7 cellular contexts compared by ENCODE assay signal in genomic region chr9:127130661-127131538, GRCh38. TPM values are rescaled to one million over a fixed set of nuclear protein-coding genes. Genes with fewer than 3 reads are reported as not detected.
DNase-seq lines count a peak whose midpoint lies in the region; ATAC-seq, FAIRE-seq and TF ChIP-seq lines count a peak whose summit lies in the region.

No MANE protein-coding gene starts in this region.

- POLR2A ChIA-PET in K562 (lab: Yijun Ruan, JAX): interaction anchor here (0.9 to 1.8 kb wide), 6 partner anchors 11 to 34 kb away, joined by 3 to 6 read pairs (median 3); no protein-coding TSS in a partner anchor

- ATAC-seq in K562: no peak
- peak; percentile 51 for ATAC-seq in left lobe of liver
- ATAC-seq in GM18502 (IDR thresholded peaks at IDR 0.05; ENCODE audit: poor library complexity, unreplicated experiment): no peak

- TF ChIP-seq CTCF in K562 (IDR thresholded peaks at IDR 0.05 in 2 of 3, conservative IDR thresholded peaks at IDR 0.05 in 1 of 3; ENCODE audit: insufficient read depth in 2 of 3, low read depth in 1 of 3, low read length in 3 of 3) (no peak), transverse colon (IDR thresholded peaks at IDR 0.05) (no peak)

- DNase-seq in NCI-H1092 treated with DMSO at 0.1 percent for 48 hours (lab: John Stamatoyannopoulos, UW): peak; percentile 71
- DNase-seq in K562 (ENCODE audit: extremely low read depth in 1 of 4, low spot score in 3 of 4): no peak
- no peak for DNase-seq in left lobe of liver (ENCODE audit: low spot score)
- DNase-seq in transverse colon: peak; percentile 44
- DNase-seq in NCI-H1105 (lab: John Stamatoyannopoulos, UW): no peak
- DNase-seq in activated CD8-positive, alpha-beta memory T cell treated with anti-CD3 and anti-CD28 coated beads, Interleukin-2, amount 50 U/mL, for 4 hours: no peak

- intact Hi-C loops in K562 (cut with micrococcal nuclease): no loop called here
- intact Hi-C loops in transverse colon (cut with DNase I; ENCODE audit: low total_unique reads): loop anchor here (5.0 kb wide), 1 partner anchor 56 kb away; no protein-coding TSS in a partner anchor

- BruUV-seq in K562 (replicated peaks; lab: Mats Ljungman, UMichigan): no TSS peak

- in situ Hi-C loops in K562 (cut with MboI) (no loop called here), transverse colon (cut with MboI; ENCODE audit: low pct_ligation_motif_present in 1 of 4, low pct_unique_long_range_greater_than_20kb in 1 of 4, low sequenced_read_pairs in 3 of 4) (no loop called here)

- no peak for FAIRE-seq in K562 (lab: Jason Lieb, UNC)

- no peaks in the 10 kb centered on the region for H3K9me1 ChIP-seq in K562 (ENCODE audit: control insufficient read depth, insufficient read depth, low read length)

- 0 out of 2 replicates have a peak, but pooled peaks cover 3% of the 10 kb centered on the region for H4K20me1 ChIP-seq in K562 (replicated peaks; ENCODE audit: control insufficient read depth, insufficient read depth, low read length)

- no peaks in the 10 kb centered on the region for H3K79me2 ChIP-seq in K562 (ENCODE audit: control insufficient read depth, insufficient read depth, low read length)

- no peak overlapping the region for H2AFZ ChIP-seq in K562 (ENCODE audit: low read depth, low read length)

- H3K36me3 ChIP-seq in K562 (ENCODE audit: control insufficient read depth, insufficient read depth, low read length): no peaks in the 10 kb centered on the region
- H3K36me3 ChIP-seq in transverse colon: no peaks in the 10 kb centered on the region

- H3K4me3 ChIP-seq in K562 (no peak overlapping the region), transverse colon (no peak overlapping the region)

- TF ChIP-seq POLR2A in K562 (conservative IDR thresholded peaks at IDR 0.05): no peak
- TF ChIP-seq POLR2A in transverse colon (IDR thresholded peaks at IDR 0.05): no peak

- H3K9me3 ChIP-seq in K562 (replicated peaks; ENCODE audit: control insufficient read depth, insufficient read depth, low read depth, low read length): no peaks in the 10 kb centered on the region
- no peaks in the 10 kb centered on the region for H3K9me3 ChIP-seq in transverse colon

- no peak for TF ChIP-seq EP300 in K562 (IDR thresholded peaks at IDR 0.05; ENCODE audit: low read length)
- no peak for TF ChIP-seq EP300 in transverse colon (IDR thresholded peaks at IDR 0.05; ENCODE audit: low read depth)

- no peak for TF ChIP-seq RAD21 in K562 (CRISPR knock-in tag; conservative IDR thresholded peaks at IDR 0.05 in 1 of 2, IDR thresholded peaks at IDR 0.05 in 1 of 2)

- H3K27ac ChIP-seq in K562 (ENCODE audit: extremely low read depth, low read depth, low read length) (no peak overlapping the region), transverse colon (peak overlapping the region; percentile 80 to 85 (median 82))

- H3K4me1 ChIP-seq in K562 (replicated peaks in 1 of 2; ENCODE audit: control insufficient read depth in 2 of 2, insufficient read depth in 2 of 2, low read length in 2 of 2) (peaks cover 9 to 21% of the 10 kb centered on the region in 2 experiments), transverse colon (peaks cover 7 to 45% (median 20%) of the 10 kb centered on the region in 4 donors)

- H3K27me3 ChIP-seq in K562 (ENCODE audit: control insufficient read depth in 2 of 2, insufficient read depth in 2 of 2, low read length in 2 of 2): peaks cover 11 to 37% of the 10 kb centered on the region in 2 experiments; a peak in 3 of 5 replicates
- no peaks in the 10 kb centered on the region for H3K27me3 ChIP-seq in transverse colon

- H3K9ac ChIP-seq in K562 (ENCODE audit: insufficient read depth in 1 of 2, low read depth in 2 of 2, low read length in 2 of 2): no peak overlapping the region

- CTCF ChIA-PET in K562 (lab: Yijun Ruan, JAX; ENCODE audit: low intra/inter-chr PET ratio): no interaction called here

- H3K4me2 ChIP-seq in K562 (ENCODE audit: insufficient read depth, low read length): no peak overlapping the region; the same call in 1 of the 2 replicates

- 45% methylated on average over 10 of the region's 10 CpGs for WGBS in K562 (ENCODE audit: insufficient coverage, low coverage, missing lambda C conversion rate)
- WGBS in transverse colon (ENCODE audit: low coverage in 1 of 2), 2 donors: 71 to 82% methylated on average over 5 to 10 of the region's 10 CpGs

RNA-seq across cellular contexts. Expression of gene ANGPTL2, which starts 8.5 kb away (rescaled TPM):
- not detected in 2 replicates for total RNA-seq in K562 (2011; cell fraction: chromatin; rRNA removed; ENCODE audit: low replicate concordance)
- total RNA-seq in K562 (2011; cell fraction: nucleolus; rRNA removed): not detected in 2 replicates
- not detected in 2 replicates for total RNA-seq in K562 (2011; cell fraction: nucleoplasm; rRNA removed)
- total RNA-seq in K562 (2014; rRNA removed) (not detected in 2 replicates), K562 (2014; rRNA removed; fragmentation: Illumina TruSeq; extraction: Trizol) (not detected in 2 replicates), K562 (2015; rRNA removed; fragmentation: Illumina TruSeq; extraction: Trizol) (not detected in 2 replicates), K562 (2021) (not detected in 2 replicates), left lobe of liver (2.8 TPM), transverse colon (10 to 100 TPM; 11.0 to 30.8 (median 13.1) TPM)
- polyA plus RNA-seq in K562 (2011; rRNA removed) (not detected in 2 replicates), K562 (2014; fragmentation: Illumina TruSeq; extraction: Trizol) (not detected in 2 replicates), K562 (2014; fragmentation: Nextera tagmentation; extraction: Ambion mirVana) (not detected), K562 (2014; rRNA removed) (not detected in 2 replicates)
- 0.01 TPM in 1 of 2 replicates, not detected in the other for polyA plus RNA-seq in K562 (2011; cell fraction: cytosol; rRNA removed)
- polyA plus RNA-seq in K562 (2011; cell fraction: nucleus; rRNA removed): not detected in 2 replicates
- polyA plus RNA-seq in K562 (2012): 0.03 TPM in 1 of 2 replicates, not detected in the other
- polyA minus RNA-seq in K562 (2011; rRNA and poly(A)+ RNA removed): not detected in 2 replicates
- not detected in 2 replicates for polyA minus RNA-seq in K562 (2011; cell fraction: cytosol; rRNA and poly(A)+ RNA removed)
- polyA minus RNA-seq in K562 (2011; cell fraction: nucleus; rRNA and poly(A)+ RNA removed): not detected in 2 replicates

Comparison
In these comparisons a context has a peak if more than half of its experiments do, and no peak if none do; other contexts are left out.
1. DNase-seq: peak in NCI-H1092 treated with DMSO at 0.1 percent for 48 hours (single experiment) and transverse colon (single experiment); none in K562 (0 of 4), left lobe of liver (single experiment), NCI-H1105 (single experiment) and activated CD8-positive, alpha-beta memory T cell treated with anti-CD3 and anti-CD28 coated beads, Interleukin-2, amount 50 U/mL, for 4 hours (single experiment).